ENCODE assay signal across 29 cellular contexts in genomic region chr9:80213613-80214012, GRCh38.
DNase-seq lines count a peak whose midpoint lies in the region; FAIRE-seq and TF ChIP-seq lines count a peak whose summit lies in the region.
"Had no signal": no experiment of that assay in that cellular context is flagged by ENCODE, and none has a peak within 500 bp of the region (broad histone marks: within the 10 kb centered on the region; RNA-seq: fewer than 3 reads in every experiment).

No MANE protein-coding gene starts in this region.

- H3K4me1 ChIP-seq in kidney (ENCODE audit: control insufficient read depth in 1 of 2, insufficient read depth in 1 of 2, low read depth in 1 of 2, low read length in 2 of 2), result no peaks in the 10 kb centered on the region
- no peaks in the 10 kb centered on the region for H3K4me1 ChIP-seq in neuronal stem cell (ENCODE audit: control insufficient read depth in 2 of 2, insufficient read depth in 1 of 2, low read depth in 1 of 2, low read length in 2 of 2)
- no peaks in the 10 kb centered on the region for H3K4me1 ChIP-seq in spleen
- peaks cover 0 to 4% (median 0%) of the 10 kb centered on the region in 4 donors for H3K4me1 ChIP-seq in esophagus muscularis mucosa
- H3K4me1 ChIP-seq: BE2C, BLaER1 had no signal

- no peaks in the 10 kb centered on the region for H3K27me3 Mint-ChIP-seq in chondrocyte (ENCODE audit: low read depth)
- H3K27me3 Mint-ChIP-seq in activated naive CD8-positive, alpha-beta T cell treated with anti-CD3 and anti-CD28 coated beads for 36 hours, result peaks cover 8% of the 10 kb centered on the region
- H3K27me3 Mint-ChIP-seq: CD4-positive, alpha-beta memory T cell; CD4-positive, CD25-positive, alpha-beta regulatory T cell had no signal

- peak overlapping the region; percentile 87 for H3K23ac ChIP-seq in neuronal stem cell (ENCODE audit: low read depth, low read length, poor library complexity)

- H3K14ac ChIP-seq in neuronal stem cell (ENCODE audit: low read length), result no peak overlapping the region

- H3K79me1 ChIP-seq in neuronal stem cell (ENCODE audit: low read depth, low read length), result no peaks in the 10 kb centered on the region

- H3K36me3 ChIP-seq in kidney (ENCODE audit: control insufficient read depth in 1 of 2, insufficient read depth in 2 of 2, low read length in 2 of 2), result no peaks in the 10 kb centered on the region
- peaks cover 0 to 2% of the 10 kb centered on the region in 2 donors for H3K36me3 ChIP-seq in neuronal stem cell (replicated peaks in 1 of 2; ENCODE audit: control insufficient read depth in 2 of 2, insufficient read depth in 2 of 2, low read length in 2 of 2)
- no peaks in the 10 kb centered on the region for H3K36me3 ChIP-seq in spleen
- H3K36me3 ChIP-seq in esophagus muscularis mucosa, result no peaks in the 10 kb centered on the region
- H3K36me3 ChIP-seq: BE2C, BLaER1 had no signal

- H3K18ac ChIP-seq in neuronal stem cell (ENCODE audit: low read length), result peak overlapping the region; percentile 48

- TF ChIP-seq CTCF in chondrocyte (IDR thresholded peaks at IDR 0.05) (no peak), kidney (IDR thresholded peaks at IDR 0.05; ENCODE audit: borderline replicate concordance, extremely low read depth, insufficient read depth) (no peak), spleen (IDR thresholded peaks at IDR 0.05 in 8 of 11, conservative IDR thresholded peaks at IDR 0.05 in 3 of 11) (no peak), foreskin fibroblast (IDR thresholded peaks at IDR 0.05; ENCODE audit: low read depth, low read length) (no peak), esophagus muscularis mucosa (IDR thresholded peaks at IDR 0.05) (no peak)

- no peak overlapping the region for H2BK12ac ChIP-seq in neuronal stem cell (ENCODE audit: low read length)

- peaks cover 16% of the 10 kb centered on the region for H3K9me3 Mint-ChIP-seq in chondrocyte (ENCODE audit: low read depth)
- H3K9me3 Mint-ChIP-seq in activated naive CD8-positive, alpha-beta T cell treated with anti-CD3 and anti-CD28 coated beads for 36 hours, result peaks cover 13% of the 10 kb centered on the region

- intact Hi-C loops in kidney (cut with DNase I), result no loop called here
- intact Hi-C loops in spleen (cut with DNase I; ENCODE audit: low total_unique reads), result loop anchor here (10.0 kb wide), 1 partner anchor 61 kb away; no protein-coding TSS in a partner anchor
- intact Hi-C loops in esophagus muscularis mucosa (cut with DNase I), result no loop called here

- H4K8ac ChIP-seq in neuronal stem cell (ENCODE audit: low read depth, low read length), result peak overlapping the region; percentile 43

- peak overlapping the region; percentile 81 for H2AK5ac ChIP-seq in neuronal stem cell (ENCODE audit: low read depth, low read length)

- H3K4me1 Mint-ChIP-seq in chondrocyte (ENCODE audit: low read depth), result no peaks in the 10 kb centered on the region
- H3K4me1 Mint-ChIP-seq in activated naive CD8-positive, alpha-beta T cell treated with anti-CD3 and anti-CD28 coated beads for 36 hours, result no peaks in the 10 kb centered on the region
- H3K4me1 Mint-ChIP-seq: CD14-positive monocyte; CD4-positive, alpha-beta memory T cell; CD4-positive, CD25-positive, alpha-beta regulatory T cell; CD8-positive, alpha-beta memory T cell had no signal

- H3K27me3 ChIP-seq in neuronal stem cell (ENCODE audit: control insufficient read depth in 3 of 3, insufficient read depth in 3 of 3, low read depth in 1 of 3, low read length in 3 of 3) (no peaks in the 10 kb centered on the region), spleen (replicated peaks in 1 of 7) (no peaks in the 10 kb centered on the region), esophagus muscularis mucosa (no peaks in the 10 kb centered on the region)
- H3K27me3 ChIP-seq: BE2C, BLaER1 had no signal

- no peak overlapping the region for H3K4me3 Mint-ChIP-seq in chondrocyte (ENCODE audit: unreplicated experiment)
- no peak overlapping the region for H3K4me3 Mint-ChIP-seq in activated naive CD8-positive, alpha-beta T cell treated with anti-CD3 and anti-CD28 coated beads for 36 hours
- H3K4me3 Mint-ChIP-seq: CD14-positive monocyte; CD4-positive, alpha-beta memory T cell; CD4-positive, CD25-positive, alpha-beta regulatory T cell; CD8-positive, alpha-beta memory T cell had no signal

- no peak overlapping the region for H2BK120ac ChIP-seq in neuronal stem cell (ENCODE audit: low read depth, low read length)

- no peak overlapping the region for H3K27ac Mint-ChIP-seq in chondrocyte (ENCODE audit: unreplicated experiment)
- no peak overlapping the region for H3K27ac Mint-ChIP-seq in activated naive CD8-positive, alpha-beta T cell treated with anti-CD3 and anti-CD28 coated beads for 36 hours
- H3K27ac Mint-ChIP-seq: CD14-positive monocyte; CD4-positive, alpha-beta memory T cell; CD4-positive, CD25-positive, alpha-beta regulatory T cell had no signal

- no peak overlapping the region for H2AFZ ChIP-seq in neuronal stem cell (ENCODE audit: low read length)

- DNase-seq in chondrocyte (ENCODE audit: low spot score), result peak; percentile 49
- peak; percentile 51 for DNase-seq in kidney
- no peak for DNase-seq in neuronal stem cell (ENCODE audit: low spot score)
- DNase-seq in spleen, result peak; percentile 60
- DNase-seq in NCI-H345 treated with DMSO at 0.1 percent for 48 hours (lab: John Stamatoyannopoulos, UW; ENCODE audit: unreplicated experiment), result no peak
- no peak for DNase-seq in activated naive CD8-positive, alpha-beta T cell treated with anti-CD3 and anti-CD28 coated beads for 36 hours
- DNase-seq in foreskin fibroblast, result no peak
- DNase-seq in esophagus muscularis mucosa (ENCODE audit: extremely low spot score), result no peak
- DNase-seq: 8988T; ACHN; BE2C; C1 segment of cervical spinal cord; CD4-positive, alpha-beta memory T cell; CD4-positive, CD25-positive, alpha-beta regulatory T cell; CD8-positive, alpha-beta memory T cell; COR-L47; DMS 273 treated with DMSO at 0.1 percent for 48 hours; DMS153; DMS53; DMS79; DND-41; EL; GDM1 had no signal

- H2BK15ac ChIP-seq in neuronal stem cell (ENCODE audit: low read length), result peak overlapping the region; percentile 67

- no peak overlapping the region for H4K91ac ChIP-seq in neuronal stem cell (ENCODE audit: low read depth, low read length, poor library complexity)

- no peak overlapping the region for H3K9ac ChIP-seq in kidney (ENCODE audit: low read length in 2 of 2)
- H3K9ac ChIP-seq in neuronal stem cell (ENCODE audit: low read depth, low read length, poor library complexity), result no peak overlapping the region
- H3K9ac ChIP-seq: BLaER1 had no signal

- H3K27ac ChIP-seq in kidney (ENCODE audit: low read depth in 2 of 2, low read length in 2 of 2) (no peak overlapping the region), neuronal stem cell (replicated peaks; ENCODE audit: low read length) (no peak overlapping the region), spleen (no peak overlapping the region), esophagus muscularis mucosa (replicated peaks in 1 of 4) (no peak overlapping the region)
- H3K27ac ChIP-seq: BLaER1 had no signal

- H3K9me3 ChIP-seq in kidney (ENCODE audit: control insufficient read depth in 1 of 2, low read length in 2 of 2) (no peaks in the 10 kb centered on the region), neuronal stem cell (replicated peaks in 1 of 2; ENCODE audit: control insufficient read depth in 2 of 2, insufficient read depth in 1 of 2, low read depth in 1 of 2, low read length in 2 of 2) (peaks cover 0 to 12% of the 10 kb centered on the region in 2 donors), spleen (peaks cover 0 to 43% (median 35%) of the 10 kb centered on the region in 8 donors), esophagus muscularis mucosa (peaks cover 0 to 6% (median 0%) of the 10 kb centered on the region in 4 donors)

- no peak for FAIRE-seq in kidney (lab: Jason Lieb, UNC)
- FAIRE-seq: A204.1, GM12878, GM12892, GM18507 had no signal

- no peak overlapping the region for H3K4me2 ChIP-seq in neuronal stem cell (ENCODE audit: insufficient read depth, low read length, poor library complexity, severe bottlenecking)
- H3K4me2 ChIP-seq: BLaER1 had no signal

- H3K4me3 ChIP-seq in kidney (ENCODE audit: low read length in 2 of 2) (no peak overlapping the region), neuronal stem cell (ENCODE audit: low read length in 2 of 2) (no peak overlapping the region), spleen (no peak overlapping the region), foreskin fibroblast (ENCODE audit: low read depth in 1 of 2, low read length in 2 of 2) (no peak overlapping the region), esophagus muscularis mucosa (no peak overlapping the region)
- H3K4me3 ChIP-seq: BLaER1, GM12878 had no signal

- no peak overlapping the region for H3K4ac ChIP-seq in neuronal stem cell (ENCODE audit: low read length)

- H3K36me3 Mint-ChIP-seq in chondrocyte (ENCODE audit: low read depth), result peaks cover 5% of the 10 kb centered on the region
- H3K36me3 Mint-ChIP-seq in activated naive CD8-positive, alpha-beta T cell treated with anti-CD3 and anti-CD28 coated beads for 36 hours, result no peaks in the 10 kb centered on the region
- H3K36me3 Mint-ChIP-seq: CD14-positive monocyte; CD4-positive, alpha-beta memory T cell; CD4-positive, CD25-positive, alpha-beta regulatory T cell; CD8-positive, alpha-beta memory T cell had no signal

- no peak for TF ChIP-seq EP300 in esophagus muscularis mucosa (IDR thresholded peaks at IDR 0.05)

- no peak overlapping the region for H2BK5ac ChIP-seq in neuronal stem cell (ENCODE audit: low read length)

- WGBS in neuronal stem cell (ENCODE audit: extremely low coverage in 2 of 2, insufficient read length in 2 of 2, insufficient replicate concordance in 1 of 2), 2 donors, result no CpG with 5 or more reads among the region's 8 CpGs
- 91 to 97% (median 93%) methylated on average over 8 of the region's 8 CpGs for WGBS in spleen, 5 donors
- 92% methylated on average over 6 of the region's 8 CpGs for whole genome bisulfite sequencing in esophagus muscularis mucosa

- no peak for TF ChIP-seq POLR2A in spleen (IDR thresholded peaks at IDR 0.05)
- no peak for TF ChIP-seq POLR2A in esophagus muscularis mucosa (IDR thresholded peaks at IDR 0.05; ENCODE audit: low read depth)

Comparison
In these comparisons a context has a peak if more than half of its experiments do, and no peak if none do; other contexts are left out.
1. DNase-seq: peak in chondrocyte (single experiment), kidney (single experiment) and spleen (single experiment); none in neuronal stem cell (single experiment), NCI-H345 treated with DMSO at 0.1 percent for 48 hours (single experiment), activated naive CD8-positive, alpha-beta T cell treated with anti-CD3 and anti-CD28 coated beads for 36 hours (single experiment), foreskin fibroblast (0 of 2) and esophagus muscularis mucosa (single experiment).